Comparison of ENCODE assay signal across 10 cellular contexts in genomic region chr3:168952551-168952950, GRCh38.
DNase-seq lines count a peak whose midpoint lies in the region; TF ChIP-seq lines count a peak whose summit lies in the region.
"Had no signal": no experiment of that assay in that cellular context is flagged by ENCODE, and none has a peak within 500 bp of the region (broad histone marks: within the 10 kb centered on the region; RNA-seq: fewer than 3 reads in every experiment).

No MANE protein-coding gene starts in this region.

- POLR2A ChIA-PET in MCF 10A (lab: Yijun Ruan, JAX), result interaction anchor here (0.7 to 1.6 kb wide), 7 partner anchors 87 to 1635 kb away, joined by 3 to 5 read pairs (median 3); no protein-coding TSS in a partner anchor

- no peak overlapping the region for H3K4me3 Mint-ChIP-seq in MCF 10A (ENCODE audit: unreplicated experiment)
- H3K4me3 Mint-ChIP-seq in type B pancreatic cell, result no peak overlapping the region
- no peak overlapping the region for H3K4me3 Mint-ChIP-seq in activated CD4-positive, alpha-beta T cell treated with anti-CD3 and anti-CD28 coated beads, Interleukin-2, amount 10 ng/mL, durations not matched to agents 24 days and 14 days
- H3K4me3 Mint-ChIP-seq in mesothelial cell of epicardium, result no peak overlapping the region
- H3K4me3 Mint-ChIP-seq: CD4-positive, CD25-positive, alpha-beta regulatory T cell had no signal

- H3K4me1 Mint-ChIP-seq in MCF 10A (ENCODE audit: insufficient read depth, unreplicated experiment), result peaks cover 5% of the 10 kb centered on the region
- peaks cover 8% of the 10 kb centered on the region for H3K4me1 Mint-ChIP-seq in type B pancreatic cell (ENCODE audit: unreplicated experiment)
- no peaks in the 10 kb centered on the region for H3K4me1 Mint-ChIP-seq in activated CD4-positive, alpha-beta T cell treated with anti-CD3 and anti-CD28 coated beads, Interleukin-2, amount 10 ng/mL, durations not matched to agents 24 days and 14 days
- H3K4me1 Mint-ChIP-seq in mesothelial cell of epicardium, result peaks cover 12% of the 10 kb centered on the region
- H3K4me1 Mint-ChIP-seq: CD4-positive, CD25-positive, alpha-beta regulatory T cell had no signal

- H3K27ac Mint-ChIP-seq in MCF 10A (ENCODE audit: low read depth, unreplicated experiment) (no peak overlapping the region), type B pancreatic cell (no peak overlapping the region), mesothelial cell of epicardium (no peak overlapping the region)
- no peak overlapping the region for H3K27ac Mint-ChIP-seq in activated CD4-positive, alpha-beta T cell treated with anti-CD3 and anti-CD28 coated beads, Interleukin-2, amount 10 ng/mL, durations not matched to agents 24 days and 14 days
- H3K27ac Mint-ChIP-seq: CD4-positive, CD25-positive, alpha-beta regulatory T cell had no signal

- H3K27me3 ChIP-seq in breast epithelium, result no peaks in the 10 kb centered on the region

- H3K4me1 ChIP-seq in breast epithelium, result no peaks in the 10 kb centered on the region

- TF ChIP-seq CTCF in MCF 10A (IDR thresholded peaks at IDR 0.05; ENCODE audit: unreplicated experiment) (peak; percentile 45), breast epithelium (IDR thresholded peaks at IDR 0.05) (no peak), fibroblast of pulmonary artery (IDR thresholded peaks at IDR 0.05; ENCODE audit: low read length, missing control alignments) (peak; percentile 37), type B pancreatic cell (conservative IDR thresholded peaks at IDR 0.05) (peak; percentile 51), mesothelial cell of epicardium (IDR thresholded peaks at IDR 0.05; ENCODE audit: unreplicated experiment) (no peak)

- H3K36me3 Mint-ChIP-seq in MCF 10A (ENCODE audit: insufficient read depth, unreplicated experiment), result no peaks in the 10 kb centered on the region
- no peaks in the 10 kb centered on the region for H3K36me3 Mint-ChIP-seq in type B pancreatic cell
- H3K36me3 Mint-ChIP-seq in activated CD4-positive, alpha-beta T cell treated with anti-CD3 and anti-CD28 coated beads, Interleukin-2, amount 10 ng/mL, durations not matched to agents 24 days and 14 days (ENCODE audit: low read depth), result no peaks in the 10 kb centered on the region
- H3K36me3 Mint-ChIP-seq in mesothelial cell of epicardium, result no peaks in the 10 kb centered on the region
- H3K36me3 Mint-ChIP-seq: CD4-positive, CD25-positive, alpha-beta regulatory T cell had no signal

- CTCF ChIA-PET in MCF 10A (lab: Yijun Ruan, JAX), result interaction anchor here (0.5 to 4.1 kb wide), 50 partner anchors 8 to 1240 kb away, joined by 3 to 21 read pairs (median 5); no protein-coding TSS in a partner anchor

- no peaks in the 10 kb centered on the region for H3K27me3 Mint-ChIP-seq in MCF 10A (ENCODE audit: insufficient read depth, unreplicated experiment)
- no peaks in the 10 kb centered on the region for H3K27me3 Mint-ChIP-seq in type B pancreatic cell
- no peaks in the 10 kb centered on the region for H3K27me3 Mint-ChIP-seq in activated CD4-positive, alpha-beta T cell treated with anti-CD3 and anti-CD28 coated beads, Interleukin-2, amount 10 ng/mL, durations not matched to agents 24 days and 14 days
- no peaks in the 10 kb centered on the region for H3K27me3 Mint-ChIP-seq in mesothelial cell of epicardium (ENCODE audit: low read depth)
- H3K27me3 Mint-ChIP-seq: CD4-positive, CD25-positive, alpha-beta regulatory T cell had no signal

- DNase-seq in MCF 10A (ENCODE audit: unreplicated experiment) (peak; percentile 36), breast epithelium (ENCODE audit: low spot score in 2 of 2) (no peak), OCI-M1 (lab: John Stamatoyannopoulos, UW) (peak; percentile 62), fibroblast of pulmonary artery (ENCODE audit: low read depth) (peak; percentile 72), type B pancreatic cell (ENCODE audit: extremely low spot score, unreplicated experiment) (no peak), mesothelial cell of epicardium (ENCODE audit: low spot score in 2 of 2, unreplicated experiment in 2 of 2) (no peak), 8988T (no peak)
- no peak for DNase-seq in activated CD4-positive, alpha-beta T cell treated with anti-CD3 and anti-CD28 coated beads, Interleukin-2, amount 10 ng/mL, durations not matched to agents 24 days and 14 days
- DNase-seq: activated CD4-positive, alpha-beta T cell treated with anti-CD3 and anti-CD28 coated beads, Interleukin-2, amount 50 U/mL, for 4 hours; CD4-positive, CD25-positive, alpha-beta regulatory T cell had no signal

- no peak for TF ChIP-seq POLR2A in breast epithelium (IDR thresholded peaks at IDR 0.05)

- no peaks in the 10 kb centered on the region for H3K9me3 ChIP-seq in breast epithelium

- no peak overlapping the region for H3K4me3 ChIP-seq in breast epithelium
- no peak overlapping the region for H3K4me3 ChIP-seq in fibroblast of pulmonary artery (replicated peaks; ENCODE audit: low read depth, low read length)

- BruUV-seq in MCF 10A (replicated peaks; lab: Mats Ljungman, UMichigan), result no TSS peak

- intact Hi-C loops in MCF 10A (cut with micrococcal nuclease), result loop anchor here (1.0 to 5.0 kb wide), 5 partner anchors 89 to 716 kb away; no protein-coding TSS in a partner anchor
- intact Hi-C loops in breast epithelium (cut with DNase I; ENCODE audit: low total_unique reads), result no loop called here
- intact Hi-C loops in activated CD4-positive, alpha-beta T cell treated with anti-CD3 and anti-CD28 coated beads, Interleukin-2, amount 10 ng/mL, durations not matched to agents 24 days and 14 days (cut with micrococcal nuclease), result no loop called here

- no peaks in the 10 kb centered on the region for H3K36me3 ChIP-seq in breast epithelium

- H3K27ac ChIP-seq in breast epithelium, result no peak overlapping the region

- no peaks in the 10 kb centered on the region for H3K9me3 Mint-ChIP-seq in MCF 10A (ENCODE audit: unreplicated experiment)
- peaks cover 4% of the 10 kb centered on the region for H3K9me3 Mint-ChIP-seq in type B pancreatic cell
- H3K9me3 Mint-ChIP-seq in activated CD4-positive, alpha-beta T cell treated with anti-CD3 and anti-CD28 coated beads, Interleukin-2, amount 10 ng/mL, durations not matched to agents 24 days and 14 days, result no peaks in the 10 kb centered on the region
- H3K9me3 Mint-ChIP-seq in mesothelial cell of epicardium, result peaks cover 10% of the 10 kb centered on the region

Comparison
In these comparisons a context has a peak if more than half of its experiments do, and no peak if none do; other contexts are left out.
1. DNase-seq: peak in MCF 10A (single experiment), OCI-M1 (single experiment) and fibroblast of pulmonary artery (single experiment); none in breast epithelium (0 of 2), type B pancreatic cell (single experiment), activated CD4-positive, alpha-beta T cell treated with anti-CD3 and anti-CD28 coated beads, Interleukin-2, amount 10 ng/mL, durations not matched to agents 24 days and 14 days (single experiment), mesothelial cell of epicardium (0 of 2) and 8988T (single experiment).
2. CTCF ChIP-seq: peak in MCF 10A (single experiment), fibroblast of pulmonary artery (single experiment) and type B pancreatic cell (single experiment); none in breast epithelium (0 of 3) and mesothelial cell of epicardium (single experiment).